In genomic region chr11:112485280-112485679, GRCh38 we compare ENCODE assay signal across 24 cellular contexts.
DNase-seq lines count a peak whose midpoint lies in the region; ATAC-seq and TF ChIP-seq lines count a peak whose summit lies in the region.
"Had no signal": no experiment of that assay in that cellular context is flagged by ENCODE, and none has a peak within 500 bp of the region (broad histone marks: within the 10 kb centered on the region; RNA-seq: fewer than 3 reads in every experiment).

No MANE protein-coding gene starts in this region.

- H3K27me3 ChIP-seq in DND-41 (ENCODE audit: insufficient read depth, low read length, poor library complexity) (no peaks in the 10 kb centered on the region), endodermal cell (ENCODE audit: control insufficient read depth, insufficient read depth, low read length, poor library complexity, severe bottlenecking) (no peaks in the 10 kb centered on the region)
- H3K27me3 ChIP-seq: gastrocnemius medialis, right atrium auricular region had no signal

- WGBS in endodermal cell (ENCODE audit: insufficient coverage in 1 of 2, insufficient read length in 1 of 2), 2 experiments: 83 to 84% methylated on average over 1 to 2 of the region's 2 CpGs

- no peaks in the 10 kb centered on the region for H3K9me3 Mint-ChIP-seq in endodermal cell
- H3K9me3 Mint-ChIP-seq: activated naive CD4-positive, alpha-beta T cell treated with anti-CD3 and anti-CD28 coated beads, Interleukin-2, amount 50 U/mL, for 24 hours; activated T-helper 1 cell treated with anti-CD3 and anti-CD28 coated beads, Interleukin-12 subunit alpha, Interleukin-12 subunit beta, Interleukin-2, Interleukin-4 antibody, amounts not matched to agents 30 ng/mL and 10 ng/mL and 1 ng/mL, durations not matched to agents 14 hours and 24 hours and 36 hours had no signal

- DNase-seq in DND-41: no peak
- peak; percentile 6 for DNase-seq in GM19238 (ENCODE audit: insufficient read length, low spot score)
- DNase-seq in endodermal cell: peak; percentile 33
- DNase-seq in NCI-H2081 (lab: John Stamatoyannopoulos, UW): no peak
- DNase-seq in H4 (ENCODE audit: low spot score): no peak
- no peak for DNase-seq in NCI-H446 treated with DMSO at 0.1 percent for 48 hours (lab: John Stamatoyannopoulos, UW)
- no peak for DNase-seq in T-helper 17 cell
- DNase-seq: ACHN; activated CD4-positive, alpha-beta T cell treated with anti-CD3 and anti-CD28 coated beads, Interleukin-2, amount 10 ng/mL, durations not matched to agents 24 days and 14 days; activated CD8-positive, alpha-beta memory T cell treated with anti-CD3 and anti-CD28 coated beads, Interleukin-2, amount 10 ng/mL, durations not matched to agents 7 days and 5 days; aorta; erythroblast; gastrocnemius medialis; kidney; lower lobe of right lung; NCI-H1105; stimulated activated CD4-positive, alpha-beta T cell treated with anti-CD3 and anti-CD28 coated beads, Interleukin-15, amount 100 ng/mL, for 24 hours; T-helper 1 cell had no signal

- no peaks in the 10 kb centered on the region for H3K36me3 ChIP-seq in DND-41 (ENCODE audit: insufficient read depth, low read length)
- H3K36me3 ChIP-seq in endodermal cell (ENCODE audit: control insufficient read depth, insufficient read depth, low read length): no peaks in the 10 kb centered on the region
- H3K36me3 ChIP-seq: gastrocnemius medialis, lower lobe of right lung, right atrium auricular region had no signal

- H3K4me3 Mint-ChIP-seq in endodermal cell: no peak overlapping the region
- H3K4me3 Mint-ChIP-seq in T-helper 17 cell: no peak overlapping the region
- H3K4me3 Mint-ChIP-seq: activated CD4-positive, alpha-beta T cell treated with anti-CD3 and anti-CD28 coated beads, Interleukin-2, amount 10 ng/mL, durations not matched to agents 24 days and 14 days; activated CD8-positive, alpha-beta memory T cell treated with anti-CD3 and anti-CD28 coated beads, Interleukin-2, amount 10 ng/mL, durations not matched to agents 7 days and 5 days; activated naive CD4-positive, alpha-beta T cell treated with anti-CD3 and anti-CD28 coated beads, Interleukin-2, amount 50 U/mL, for 24 hours; activated T-helper 1 cell treated with anti-CD3 and anti-CD28 coated beads, Interleukin-12 subunit alpha, Interleukin-12 subunit beta, Interleukin-2, Interleukin-4 antibody, amounts not matched to agents 30 ng/mL and 10 ng/mL and 1 ng/mL, durations not matched to agents 14 hours and 24 hours and 36 hours had no signal

- TF ChIP-seq CTCF in DND-41 (IDR thresholded peaks at IDR 0.05; ENCODE audit: borderline replicate concordance, extremely low read depth, low read length, poor library complexity, severe bottlenecking) (no peak), endodermal cell (conservative IDR thresholded peaks at IDR 0.05) (no peak)

- no peaks in the 10 kb centered on the region for H3K36me3 Mint-ChIP-seq in endodermal cell (ENCODE audit: low read depth)
- H3K36me3 Mint-ChIP-seq in T-helper 17 cell (ENCODE audit: low read depth): peaks cover 9% of the 10 kb centered on the region
- H3K36me3 Mint-ChIP-seq: activated CD8-positive, alpha-beta memory T cell treated with anti-CD3 and anti-CD28 coated beads, Interleukin-2, amount 10 ng/mL, durations not matched to agents 7 days and 5 days; activated naive CD4-positive, alpha-beta T cell treated with anti-CD3 and anti-CD28 coated beads, Interleukin-2, amount 50 U/mL, for 24 hours had no signal

- no peak overlapping the region for H3K4me2 ChIP-seq in DND-41 (ENCODE audit: insufficient read depth, low read length)

- no peaks in the 10 kb centered on the region for H3K79me2 ChIP-seq in DND-41 (ENCODE audit: insufficient read depth, low read length)

- H4K20me1 ChIP-seq in DND-41 (ENCODE audit: insufficient read depth, low read length): no peaks in the 10 kb centered on the region

- H3K27ac Mint-ChIP-seq in endodermal cell: no peak overlapping the region
- H3K27ac Mint-ChIP-seq in T-helper 17 cell: no peak overlapping the region
- H3K27ac Mint-ChIP-seq: activated CD4-positive, alpha-beta T cell treated with anti-CD3 and anti-CD28 coated beads, Interleukin-2, amount 10 ng/mL, durations not matched to agents 24 days and 14 days; activated CD8-positive, alpha-beta memory T cell treated with anti-CD3 and anti-CD28 coated beads, Interleukin-2, amount 10 ng/mL, durations not matched to agents 7 days and 5 days; activated naive CD4-positive, alpha-beta T cell treated with anti-CD3 and anti-CD28 coated beads, Interleukin-2, amount 50 U/mL, for 24 hours; activated T-helper 1 cell treated with anti-CD3 and anti-CD28 coated beads, Interleukin-12 subunit alpha, Interleukin-12 subunit beta, Interleukin-2, Interleukin-4 antibody, amounts not matched to agents 30 ng/mL and 10 ng/mL and 1 ng/mL, durations not matched to agents 14 hours and 24 hours and 36 hours had no signal

- H3K4me3 ChIP-seq in DND-41 (ENCODE audit: low read depth in 1 of 2, low read length in 2 of 2) (no peak overlapping the region), endodermal cell (ENCODE audit: low read length) (no peak overlapping the region)
- H3K4me3 ChIP-seq: gastrocnemius medialis, GM12878, lower lobe of right lung, right atrium auricular region had no signal

- H3K9me3 ChIP-seq in DND-41 (ENCODE audit: insufficient read depth, low read length, severe bottlenecking) (no peaks in the 10 kb centered on the region), endodermal cell (ENCODE audit: control insufficient read depth, low read length) (no peaks in the 10 kb centered on the region), T-helper 17 cell (ENCODE audit: control insufficient read depth, low read length, poor library complexity, severe bottlenecking) (no peaks in the 10 kb centered on the region)
- H3K9me3 ChIP-seq: gastrocnemius medialis, lower lobe of right lung, right atrium auricular region had no signal

- no peaks in the 10 kb centered on the region for H3K4me1 ChIP-seq in DND-41 (ENCODE audit: insufficient read depth, low read length)
- no peaks in the 10 kb centered on the region for H3K4me1 ChIP-seq in endodermal cell (ENCODE audit: control insufficient read depth, insufficient read depth, low read length)
- H3K4me1 ChIP-seq: gastrocnemius medialis, lower lobe of right lung, right atrium auricular region had no signal

- H3K27me3 Mint-ChIP-seq in endodermal cell (ENCODE audit: insufficient read depth) (peaks cover 43% of the 10 kb centered on the region), T-helper 17 cell (peaks cover 27% of the 10 kb centered on the region)

- no peak overlapping the region for H2AFZ ChIP-seq in DND-41 (ENCODE audit: low read depth, low read length)

- no peaks in the 10 kb centered on the region for H3K4me1 Mint-ChIP-seq in endodermal cell
- H3K4me1 Mint-ChIP-seq in T-helper 17 cell: no peaks in the 10 kb centered on the region
- H3K4me1 Mint-ChIP-seq: activated CD4-positive, alpha-beta T cell treated with anti-CD3 and anti-CD28 coated beads, Interleukin-2, amount 10 ng/mL, durations not matched to agents 24 days and 14 days; activated CD8-positive, alpha-beta memory T cell treated with anti-CD3 and anti-CD28 coated beads, Interleukin-2, amount 10 ng/mL, durations not matched to agents 7 days and 5 days; activated naive CD4-positive, alpha-beta T cell treated with anti-CD3 and anti-CD28 coated beads, Interleukin-2, amount 50 U/mL, for 24 hours had no signal

- H3K9ac ChIP-seq in DND-41 (ENCODE audit: low read depth, low read length) (no peak overlapping the region), endodermal cell (ENCODE audit: extremely low read depth, low read length, poor library complexity, severe bottlenecking) (no peak overlapping the region)

- H3K27ac ChIP-seq in DND-41 (ENCODE audit: low read length): no peak overlapping the region
- no peak overlapping the region for H3K27ac ChIP-seq in endodermal cell (ENCODE audit: low read depth, low read length)
- H3K27ac ChIP-seq: C4-2B, gastrocnemius medialis, lower lobe of right lung, right atrium auricular region had no signal

- ATAC-seq in DND-41 (ENCODE audit: insufficient read depth, low read depth) (peak; percentile 49; the same call in 2 of the 3 replicates), HG03520 (IDR thresholded peaks at IDR 0.05; ENCODE audit: unreplicated experiment) (peak; percentile 79), T-helper 17 cell (no peak)
- ATAC-seq: activated CD8-positive, alpha-beta memory T cell treated with anti-CD3 and anti-CD28 coated beads, Interleukin-2, amount 10 ng/mL, durations not matched to agents 7 days and 5 days; gastrocnemius medialis; GM12878; lower lobe of right lung had no signal

Comparison
In these comparisons a context has a peak if more than half of its experiments do, and no peak if none do; other contexts are left out.
1. DNase-seq: peak in GM19238 (single experiment) and endodermal cell (single experiment); none in DND-41 (single experiment), NCI-H2081 (0 of 2), H4 (single experiment), NCI-H446 treated with DMSO at 0.1 percent for 48 hours (single experiment) and T-helper 17 cell (0 of 3).